In genomic region chr13:107960301-107960700, GRCh38 we compare ENCODE assay signal across 24 cellular contexts.
"Had no signal": no experiment of that assay in that cellular context is flagged by ENCODE, and none has a peak within 500 bp of the region (broad histone marks: within the 10 kb centered on the region; RNA-seq: fewer than 3 reads in every experiment).

No MANE protein-coding gene starts in this region.

- H3K36me3 Mint-ChIP-seq: naive thymus-derived CD8-positive, alpha-beta T cell; stimulated activated naive B cell treated with anti-CD40 and anti-IgM and Interleukin-4, amounts not matched to agents 10 μg/mL and 1 μg/mL and 100 μg/mL, for 72 hours had no signal

- ATAC-seq: effector memory CD8-positive, alpha-beta T cell; left colon; mucosa of descending colon; naive thymus-derived CD8-positive, alpha-beta T cell; sciatic nerve; stimulated activated naive B cell treated with anti-CD40 and anti-IgM and Interleukin-4, amounts not matched to agents 10 μg/mL and 1 μg/mL and 100 μg/mL, for 72 hours had no signal

- H3K27ac ChIP-seq: esophagus squamous epithelium, hepatocyte, neutrophil, spleen, stomach, thoracic aorta, transverse colon had no signal

- H3K27me3 ChIP-seq: esophagus squamous epithelium, hepatocyte, neutrophil, spleen, stomach, transverse colon had no signal

- H3K4me1 Mint-ChIP-seq: naive thymus-derived CD8-positive, alpha-beta T cell; stimulated activated naive B cell treated with anti-CD40 and anti-IgM and Interleukin-4, amounts not matched to agents 10 μg/mL and 1 μg/mL and 100 μg/mL, for 72 hours had no signal

- H3K4me1 ChIP-seq: esophagus squamous epithelium, spleen, transverse colon had no signal

- H3K4me3 Mint-ChIP-seq: dendritic cell treated with granulocyte-macrophage colony-stimulating factor and Interleukin-4, amounts not matched to agents 40 ng/mL and 50 ng/mL, for 4 days; effector memory CD8-positive, alpha-beta T cell; naive thymus-derived CD8-positive, alpha-beta T cell; stimulated activated naive B cell treated with anti-CD40 and anti-IgM and Interleukin-4, amounts not matched to agents 10 μg/mL and 1 μg/mL and 100 μg/mL, for 72 hours had no signal

- H3K36me3 ChIP-seq: esophagus squamous epithelium, neutrophil, spleen, stomach, thoracic aorta, transverse colon had no signal

- FAIRE-seq: colon, keratinocyte had no signal

- H3K9me3 ChIP-seq: esophagus squamous epithelium, mucosa of descending colon, neutrophil, stomach, thoracic aorta, transverse colon had no signal

- H3K27ac Mint-ChIP-seq: dendritic cell treated with granulocyte-macrophage colony-stimulating factor and Interleukin-4, amounts not matched to agents 40 ng/mL and 50 ng/mL, for 4 days; effector memory CD8-positive, alpha-beta T cell; naive thymus-derived CD8-positive, alpha-beta T cell; stimulated activated naive B cell treated with anti-CD40 and anti-IgM and Interleukin-4, amounts not matched to agents 10 μg/mL and 1 μg/mL and 100 μg/mL, for 72 hours had no signal

- DNase-seq: effector memory CD8-positive, alpha-beta T cell; esophagus squamous epithelium; foreskin fibroblast; head of caudate nucleus; left colon; mammary epithelial cell; mucosa of descending colon; naive thymus-derived CD8-positive, alpha-beta T cell; posterior cingulate gyrus; spleen; stimulated activated CD4-positive, alpha-beta T cell treated with anti-CD3 and anti-CD28 coated beads, Interleukin-15, amount 100 ng/mL, for 24 hours; stimulated activated CD4-positive, alpha-beta T cell treated with anti-CD3 and anti-CD28 coated beads, Interleukin-1b, Interleukin-23, amount 100 ng/mL, for 48 hours; stimulated activated CD4-positive, alpha-beta T cell treated with anti-CD3 and anti-CD28 coated beads, Interleukin-4, amount 100 ng/mL, for 24 hours; stimulated activated naive B cell treated with anti-CD40 and anti-IgM and Interleukin-4, amounts not matched to agents 10 μg/mL and 1 μg/mL and 100 μg/mL, for 72 hours; stomach; substantia nigra; transverse colon had no signal

- H3K4me3 ChIP-seq: esophagus squamous epithelium, hepatocyte, mucosa of descending colon, spleen, stomach, thoracic aorta, transverse colon had no signal

- H3K27me3 Mint-ChIP-seq: dendritic cell treated with granulocyte-macrophage colony-stimulating factor and Interleukin-4, amounts not matched to agents 40 ng/mL and 50 ng/mL, for 4 days; effector memory CD8-positive, alpha-beta T cell; naive thymus-derived CD8-positive, alpha-beta T cell; stimulated activated naive B cell treated with anti-CD40 and anti-IgM and Interleukin-4, amounts not matched to agents 10 μg/mL and 1 μg/mL and 100 μg/mL, for 72 hours had no signal
